ENCODE assay signal across 1 cellular context in the genomic region with DNA sequence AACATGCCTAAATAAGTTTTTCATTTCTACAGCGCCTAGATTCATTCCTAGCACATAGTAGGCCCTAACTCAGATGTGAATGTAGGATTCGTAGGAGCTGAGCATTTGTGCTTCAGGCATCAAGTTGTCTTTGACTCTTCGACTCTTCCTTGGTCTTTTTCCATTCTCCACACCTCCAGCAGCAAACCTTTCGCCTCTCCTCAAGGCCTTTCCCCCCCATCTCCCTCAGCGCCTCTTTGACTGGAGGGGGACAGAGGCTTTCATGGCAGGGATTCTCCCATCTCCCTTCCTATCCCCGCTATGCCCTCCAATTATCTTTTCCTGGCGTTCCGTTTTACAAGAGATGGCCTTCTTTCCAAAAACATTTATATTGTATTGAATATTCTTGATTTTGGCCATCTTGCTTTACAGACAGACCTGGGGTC.
TF ChIP-seq lines count a peak whose summit lies in the region.

No MANE protein-coding gene starts in this region.

TF ChIP-seq in K562, 482 proteins besides CTCF, POLR2A, EP300 and RAD21 (continued from another document):
- TF ChIP-seq, protein P1, sequence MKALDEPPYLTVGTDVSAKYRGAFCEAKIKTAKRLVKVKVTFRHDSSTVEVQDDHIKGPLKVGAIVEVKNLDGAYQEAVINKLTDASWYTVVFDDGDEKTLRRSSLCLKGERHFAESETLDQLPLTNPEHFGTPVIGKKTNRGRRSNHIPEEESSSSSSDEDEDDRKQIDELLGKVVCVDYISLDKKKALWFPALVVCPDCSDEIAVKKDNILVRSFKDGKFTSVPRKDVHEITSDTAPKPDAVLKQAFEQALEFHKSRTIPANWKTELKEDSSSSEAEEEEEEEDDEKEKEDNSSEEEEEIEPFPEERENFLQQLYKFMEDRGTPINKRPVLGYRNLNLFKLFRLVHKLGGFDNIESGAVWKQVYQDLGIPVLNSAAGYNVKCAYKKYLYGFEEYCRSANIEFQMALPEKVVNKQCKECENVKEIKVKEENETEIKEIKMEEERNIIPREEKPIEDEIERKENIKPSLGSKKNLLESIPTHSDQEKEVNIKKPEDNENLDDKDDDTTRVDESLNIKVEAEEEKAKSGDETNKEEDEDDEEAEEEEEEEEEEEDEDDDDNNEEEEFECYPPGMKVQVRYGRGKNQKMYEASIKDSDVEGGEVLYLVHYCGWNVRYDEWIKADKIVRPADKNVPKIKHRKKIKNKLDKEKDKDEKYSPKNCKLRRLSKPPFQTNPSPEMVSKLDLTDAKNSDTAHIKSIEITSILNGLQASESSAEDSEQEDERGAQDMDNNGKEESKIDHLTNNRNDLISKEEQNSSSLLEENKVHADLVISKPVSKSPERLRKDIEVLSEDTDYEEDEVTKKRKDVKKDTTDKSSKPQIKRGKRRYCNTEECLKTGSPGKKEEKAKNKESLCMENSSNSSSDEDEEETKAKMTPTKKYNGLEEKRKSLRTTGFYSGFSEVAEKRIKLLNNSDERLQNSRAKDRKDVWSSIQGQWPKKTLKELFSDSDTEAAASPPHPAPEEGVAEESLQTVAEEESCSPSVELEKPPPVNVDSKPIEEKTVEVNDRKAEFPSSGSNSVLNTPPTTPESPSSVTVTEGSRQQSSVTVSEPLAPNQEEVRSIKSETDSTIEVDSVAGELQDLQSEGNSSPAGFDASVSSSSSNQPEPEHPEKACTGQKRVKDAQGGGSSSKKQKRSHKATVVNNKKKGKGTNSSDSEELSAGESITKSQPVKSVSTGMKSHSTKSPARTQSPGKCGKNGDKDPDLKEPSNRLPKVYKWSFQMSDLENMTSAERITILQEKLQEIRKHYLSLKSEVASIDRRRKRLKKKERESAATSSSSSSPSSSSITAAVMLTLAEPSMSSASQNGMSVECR (CRISPR knock-in tag; IDR thresholded peaks at IDR 0.05), result 0 out of 2 replicates have a peak, but pooled peaks have one; percentile 10
- TF ChIP-seq E2F3 (CRISPR knock-in tag; IDR thresholded peaks at IDR 0.05), result no peak
- TF ChIP-seq, protein P2, sequence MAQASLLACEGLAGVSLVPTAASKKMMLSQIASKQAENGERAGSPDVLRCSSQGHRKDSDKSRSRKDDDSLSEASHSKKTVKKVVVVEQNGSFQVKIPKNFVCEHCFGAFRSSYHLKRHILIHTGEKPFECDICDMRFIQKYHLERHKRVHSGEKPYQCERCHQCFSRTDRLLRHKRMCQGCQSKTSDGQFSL (CRISPR knock-in tag; IDR thresholded peaks at IDR 0.05), result peak; percentile 84
- TF ChIP-seq, protein P2 (tag; IDR thresholded peaks at IDR 0.05), result no peak
- peak; percentile 96 for TF ChIP-seq ZKSCAN1 (IDR thresholded peaks at IDR 0.05; ENCODE audit: low read depth, low read length)
